In genomic region chr13:106568225-106569003, GRCh38 we compare ENCODE assay signal across 1 cellular context.
TF ChIP-seq lines count a peak whose summit lies in the region.

No MANE protein-coding gene starts in this region.

TF ChIP-seq in K562, 482 proteins besides CTCF, POLR2A, EP300 and RAD21 (continued from another document):
- TF ChIP-seq HMBOX1 (IDR thresholded peaks at IDR 0.05) (no peak), TRIM28 (IDR thresholded peaks at IDR 0.05) (no peak), CBX8 (IDR thresholded peaks at IDR 0.05; ENCODE audit: borderline replicate concordance, extremely low read depth, low read depth, low read length, poor library complexity, severe bottlenecking) (no peak), MECOM (CRISPR knock-in tag; IDR thresholded peaks at IDR 0.05) (no peak)
TF ChIP-seq in K562: peak in this region for 4.
